24 cellular contexts compared by ENCODE assay signal in the genomic region with DNA sequence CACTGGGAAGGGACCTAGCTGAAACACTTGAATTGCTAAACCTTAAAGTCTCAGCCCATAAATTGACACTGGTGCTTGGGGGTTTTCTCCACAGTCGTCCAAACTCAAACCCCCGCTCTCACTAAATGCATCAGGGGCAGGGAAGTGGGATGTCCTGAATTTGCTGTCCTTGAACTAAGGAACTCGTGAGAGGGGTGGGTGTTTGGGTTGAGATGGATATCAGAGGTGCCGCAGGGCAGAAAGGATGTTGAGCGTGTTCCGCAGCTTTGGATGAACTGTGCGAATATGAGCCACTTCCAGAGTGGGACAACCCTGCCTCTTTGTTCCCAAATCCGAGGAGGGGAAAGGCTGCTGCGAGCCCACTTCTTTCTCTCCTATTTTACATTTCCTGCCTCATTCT.
"Had no signal": no experiment of that assay in that cellular context is flagged by ENCODE, and none has a peak within 500 bp of the region (broad histone marks: within the 10 kb centered on the region; RNA-seq: fewer than 3 reads in every experiment).

No MANE protein-coding gene starts in this region.

- H3K4me1 ChIP-seq: esophagus squamous epithelium, parathyroid adenoma, prostate gland, tibial artery had no signal

- H3K9me3 ChIP-seq: esophagus squamous epithelium, prostate gland, tibial artery had no signal

- H3K4me3 ChIP-seq: coronary artery, dorsolateral prefrontal cortex, esophagus squamous epithelium, lung, prostate gland, spleen, tibial artery had no signal

- H3K27ac Mint-ChIP-seq: immature natural killer cell; natural killer cell treated with Interleukin-12 subunit alpha and Interleukin-12 subunit beta and Interleukin-15 and Interleukin-18, amount 100 ng/mL, for 72 hours; stimulated activated memory B cell treated with anti-CD40 and anti-IgM and Interleukin-4, amounts not matched to agents 10 μg/mL and 1 μg/mL and 100 μg/mL, for 72 hours; stimulated activated naive CD8-positive, alpha-beta T cell treated with anti-CD3 and anti-CD28 coated beads, Interleukin-15, Interleukin-2, amounts not matched to agents 100 ng/mL and 50 ng/mL, for 24 hours had no signal

- ATAC-seq: left ventricle myocardium superior; natural killer cell treated with Interleukin-12 subunit alpha and Interleukin-12 subunit beta and Interleukin-15 and Interleukin-18, amount 100 ng/mL, for 72 hours; sciatic nerve; stimulated activated memory B cell treated with anti-CD40 and anti-IgM and Interleukin-4, amounts not matched to agents 10 μg/mL and 1 μg/mL and 100 μg/mL, for 72 hours had no signal

- H3K27me3 ChIP-seq: esophagus squamous epithelium, spleen, tibial artery had no signal

- H3K4me3 Mint-ChIP-seq: immature natural killer cell; natural killer cell treated with Interleukin-12 subunit alpha and Interleukin-12 subunit beta and Interleukin-15 and Interleukin-18, amount 100 ng/mL, for 72 hours; stimulated activated memory B cell treated with anti-CD40 and anti-IgM and Interleukin-4, amounts not matched to agents 10 μg/mL and 1 μg/mL and 100 μg/mL, for 72 hours; stimulated activated naive CD8-positive, alpha-beta T cell treated with anti-CD3 and anti-CD28 coated beads, Interleukin-15, Interleukin-2, amounts not matched to agents 100 ng/mL and 50 ng/mL, for 24 hours had no signal

- H3K36me3 Mint-ChIP-seq: immature natural killer cell; natural killer cell treated with Interleukin-12 subunit alpha and Interleukin-12 subunit beta and Interleukin-15 and Interleukin-18, amount 100 ng/mL, for 72 hours had no signal

- H2AFZ ChIP-seq: parathyroid adenoma had no signal

- H3K27ac ChIP-seq: coronary artery, dorsolateral prefrontal cortex, esophagus squamous epithelium, parathyroid adenoma, prostate gland, spleen, tibial artery had no signal

- H3K36me3 ChIP-seq: esophagus squamous epithelium, prostate gland, spleen, tibial artery had no signal

- H3K4me1 Mint-ChIP-seq: immature natural killer cell had no signal

- H3K9ac ChIP-seq: parathyroid adenoma had no signal

- FAIRE-seq: endometrium had no signal

- H3K9me3 Mint-ChIP-seq: immature natural killer cell; natural killer cell treated with Interleukin-12 subunit alpha and Interleukin-12 subunit beta and Interleukin-15 and Interleukin-18, amount 100 ng/mL, for 72 hours; stimulated activated naive CD8-positive, alpha-beta T cell treated with anti-CD3 and anti-CD28 coated beads, Interleukin-15, Interleukin-2, amounts not matched to agents 100 ng/mL and 50 ng/mL, for 24 hours had no signal

- DNase-seq: dorsolateral prefrontal cortex; effector CD8-positive, alpha-beta T cell; esophagus squamous epithelium; foreskin fibroblast; immature natural killer cell; left colon; left ventricle myocardium superior; mesenchymal stem cell; midbrain; retina; spleen; stimulated activated CD4-positive, alpha-beta T cell treated with anti-CD3 and anti-CD28 coated beads, Interleukin-15, amount 100 ng/mL, for 24 hours; stimulated activated CD4-positive, alpha-beta T cell treated with anti-CD3 and anti-CD28 coated beads, Interleukin-1b, Interleukin-23, amount 100 ng/mL, for 48 hours; stimulated activated CD4-positive, alpha-beta T cell treated with anti-CD3 and anti-CD28 coated beads, Interleukin-4, amount 100 ng/mL, for 24 hours; tibial artery had no signal

- H3K27me3 Mint-ChIP-seq: stimulated activated naive CD8-positive, alpha-beta T cell treated with anti-CD3 and anti-CD28 coated beads, Interleukin-15, Interleukin-2, amounts not matched to agents 100 ng/mL and 50 ng/mL, for 24 hours had no signal

- H3K79me2 ChIP-seq: parathyroid adenoma had no signal
